Comparison of ENCODE assay signal across 1 cellular context in the genomic region with DNA sequence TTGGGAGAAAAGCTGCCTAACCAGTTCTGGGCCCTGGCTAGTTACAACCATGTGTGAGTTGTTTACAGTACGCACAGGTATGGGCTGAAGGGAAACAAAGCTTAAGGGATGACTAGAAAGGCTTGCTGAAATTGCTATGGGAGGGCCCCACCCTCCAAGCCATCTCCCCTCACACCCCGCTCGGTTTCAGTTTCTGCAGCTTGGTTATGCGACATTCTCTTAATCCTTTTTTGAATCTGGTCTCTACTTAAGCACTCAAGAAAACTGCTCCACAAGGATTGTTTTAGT.
TF ChIP-seq lines count a peak whose summit lies in the region.

No MANE protein-coding gene starts in this region.

TF ChIP-seq in Ishikawa, 13 proteins besides CTCF, POLR2A, EP300 and RAD21 (continued from another document):
- TF ChIP-seq, protein P1, sequence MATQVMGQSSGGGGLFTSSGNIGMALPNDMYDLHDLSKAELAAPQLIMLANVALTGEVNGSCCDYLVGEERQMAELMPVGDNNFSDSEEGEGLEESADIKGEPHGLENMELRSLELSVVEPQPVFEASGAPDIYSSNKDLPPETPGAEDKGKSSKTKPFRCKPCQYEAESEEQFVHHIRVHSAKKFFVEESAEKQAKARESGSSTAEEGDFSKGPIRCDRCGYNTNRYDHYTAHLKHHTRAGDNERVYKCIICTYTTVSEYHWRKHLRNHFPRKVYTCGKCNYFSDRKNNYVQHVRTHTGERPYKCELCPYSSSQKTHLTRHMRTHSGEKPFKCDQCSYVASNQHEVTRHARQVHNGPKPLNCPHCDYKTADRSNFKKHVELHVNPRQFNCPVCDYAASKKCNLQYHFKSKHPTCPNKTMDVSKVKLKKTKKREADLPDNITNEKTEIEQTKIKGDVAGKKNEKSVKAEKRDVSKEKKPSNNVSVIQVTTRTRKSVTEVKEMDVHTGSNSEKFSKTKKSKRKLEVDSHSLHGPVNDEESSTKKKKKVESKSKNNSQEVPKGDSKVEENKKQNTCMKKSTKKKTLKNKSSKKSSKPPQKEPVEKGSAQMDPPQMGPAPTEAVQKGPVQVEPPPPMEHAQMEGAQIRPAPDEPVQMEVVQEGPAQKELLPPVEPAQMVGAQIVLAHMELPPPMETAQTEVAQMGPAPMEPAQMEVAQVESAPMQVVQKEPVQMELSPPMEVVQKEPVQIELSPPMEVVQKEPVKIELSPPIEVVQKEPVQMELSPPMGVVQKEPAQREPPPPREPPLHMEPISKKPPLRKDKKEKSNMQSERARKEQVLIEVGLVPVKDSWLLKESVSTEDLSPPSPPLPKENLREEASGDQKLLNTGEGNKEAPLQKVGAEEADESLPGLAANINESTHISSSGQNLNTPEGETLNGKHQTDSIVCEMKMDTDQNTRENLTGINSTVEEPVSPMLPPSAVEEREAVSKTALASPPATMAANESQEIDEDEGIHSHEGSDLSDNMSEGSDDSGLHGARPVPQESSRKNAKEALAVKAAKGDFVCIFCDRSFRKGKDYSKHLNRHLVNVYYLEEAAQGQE (IDR thresholded peaks at IDR 0.05; ENCODE audit: low read depth): no peak
- TF ChIP-seq ZBTB7A (IDR thresholded peaks at IDR 0.05; ENCODE audit: low read depth): no peak
- TF ChIP-seq, protein P2, sequence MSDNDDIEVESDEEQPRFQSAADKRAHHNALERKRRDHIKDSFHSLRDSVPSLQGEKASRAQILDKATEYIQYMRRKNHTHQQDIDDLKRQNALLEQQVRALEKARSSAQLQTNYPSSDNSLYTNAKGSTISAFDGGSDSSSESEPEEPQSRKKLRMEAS (IDR thresholded peaks at IDR 0.05): peak; percentile 87
- TF ChIP-seq YY1 (IDR thresholded peaks at IDR 0.05; ENCODE audit: low read depth): peak; percentile 44; the same call in 1 of the 2 replicates
- TF ChIP-seq CREB1 (IDR thresholded peaks at IDR 0.05; ENCODE audit: low read depth): no peak
- 0 out of 2 replicates have a peak, but pooled peaks have one; percentile 28 for TF ChIP-seq TAF1 (IDR thresholded peaks at IDR 0.05; ENCODE audit: low read depth)
- no peak; the same call in 1 of the 2 replicates for TF ChIP-seq FOXM1 (IDR thresholded peaks at IDR 0.05; ENCODE audit: borderline replicate concordance, low read depth)
- TF ChIP-seq CEBPB (IDR thresholded peaks at IDR 0.05): no peak
- TF ChIP-seq NFIC (IDR thresholded peaks at IDR 0.05): peak; percentile 66
- TF ChIP-seq EGR1 (IDR thresholded peaks at IDR 0.05): no peak
- peak; percentile 73 for TF ChIP-seq TCF12 (IDR thresholded peaks at IDR 0.05; ENCODE audit: low read depth)
- peak; percentile 66 for TF ChIP-seq TEAD4 (IDR thresholded peaks at IDR 0.05)
